Comparison of ENCODE assay signal across 12 cellular contexts in genomic region chr3:108088146-108088545, GRCh38. TPM values are rescaled to one million over a fixed set of nuclear protein-coding genes. Genes with fewer than 3 reads are reported as not detected.
DNase-seq lines count a peak whose midpoint lies in the region; ATAC-seq and TF ChIP-seq lines count a peak whose summit lies in the region.
"Had no signal": no experiment of that assay in that cellular context is flagged by ENCODE, and none has a peak within 500 bp of the region (broad histone marks: within the 10 kb centered on the region; RNA-seq: fewer than 3 reads in every experiment).

No MANE protein-coding gene starts in this region.

- intact Hi-C loops in PC-3 (cut with micrococcal nuclease) = loop anchor here (1.0 to 5.0 kb wide), 4 partner anchors 43 to 161 kb away; no protein-coding TSS in a partner anchor

- POLR2A ChIA-PET in activated CD4-positive, alpha-beta T cell treated with anti-CD3 and anti-CD28 coated beads, Interleukin-2, amount 10 ng/mL, durations not matched to agents 7 days and 5 days (lab: Charles Lee) = interaction anchor here (1.2 kb wide), 1 partner anchor 37 kb away, joined by 9 read pairs; no protein-coding TSS in a partner anchor
- POLR2A ChIA-PET in PC-3 (lab: Charles Lee; ENCODE audit: unreplicated experiment) = interaction anchor here (0.5 kb wide), 1 partner anchor 12 kb away, joined by 4 read pairs; no protein-coding TSS in a partner anchor

- H3K9me3 ChIP-seq in PC-3 (ENCODE audit: low read length) (no peaks in the 10 kb centered on the region), hepatocyte (ENCODE audit: low read depth) (no peaks in the 10 kb centered on the region), suprapubic skin (no peaks in the 10 kb centered on the region)
- H3K9me3 ChIP-seq: ovary, uterus had no signal

- ATAC-seq in PC-3 (no peak), HG02610 (IDR thresholded peaks at IDR 0.05; ENCODE audit: unreplicated experiment) (no peak)

- no peak for TF ChIP-seq POLR2A in suprapubic skin (IDR thresholded peaks at IDR 0.05)

- no peaks in the 10 kb centered on the region for H3K36me3 ChIP-seq in PC-3 (ENCODE audit: low read depth, low read length)
- H3K36me3 ChIP-seq in hepatocyte (replicated peaks; ENCODE audit: insufficient read depth, low read depth) = no peaks in the 10 kb centered on the region
- H3K36me3 ChIP-seq in suprapubic skin = no peaks in the 10 kb centered on the region
- H3K36me3 ChIP-seq: ovary, uterus had no signal

- CTCF ChIA-PET in activated CD4-positive, alpha-beta T cell treated with anti-CD3 and anti-CD28 coated beads, Interleukin-2, amount 10 ng/mL, durations not matched to agents 7 days and 5 days (lab: Charles Lee) = interaction anchor here (1.4 kb wide), 1 partner anchor 14 kb away, joined by 3 read pairs; no protein-coding TSS in a partner anchor
- CTCF ChIA-PET in PC-3 (lab: Charles Lee) = no interaction called here

- H2AFZ ChIP-seq in PC-3 (ENCODE audit: low read length) (peak overlapping the region; percentile 18; the same call in 1 of the 2 replicates), hepatocyte (no peak overlapping the region)

- no TSS peak for BruUV-seq in PC-3 (replicated peaks; lab: Mats Ljungman, UMichigan)

- H3K9ac ChIP-seq in PC-3 (ENCODE audit: low read length) = peak overlapping the region; percentile 79; the same call in 1 of the 2 replicates

- H3F3A ChIP-seq in PC-3 (ENCODE audit: low read length, unreplicated experiment) = no peaks in the 10 kb centered on the region

- no peaks in the 10 kb centered on the region for H3K9me2 ChIP-seq in PC-3 (replicated peaks; ENCODE audit: low read length)
- no peaks in the 10 kb centered on the region for H3K9me2 ChIP-seq in hepatocyte (replicated peaks; ENCODE audit: insufficient read depth)

- H3K27ac ChIP-seq in PC-3 (ENCODE audit: low read length) = no peak overlapping the region
- no peak overlapping the region for H3K27ac ChIP-seq in hepatocyte
- no peak overlapping the region for H3K27ac ChIP-seq in suprapubic skin
- H3K27ac ChIP-seq: ovary had no signal

- peaks cover 18% of the 10 kb centered on the region for H3K4me1 Mint-ChIP-seq in activated CD4-positive, alpha-beta T cell treated with anti-CD3 and anti-CD28 coated beads, Interleukin-2, amount 10 ng/mL, durations not matched to agents 7 days and 5 days

- peaks cover 75% of the 10 kb centered on the region for H3K79me2 ChIP-seq in PC-3 (ENCODE audit: low read length)
- H3K79me2 ChIP-seq in hepatocyte = peaks cover 33% of the 10 kb centered on the region

- peak overlapping the region; percentile 99 for H3K4me3 Mint-ChIP-seq in activated CD4-positive, alpha-beta T cell treated with anti-CD3 and anti-CD28 coated beads, Interleukin-2, amount 10 ng/mL, durations not matched to agents 7 days and 5 days

- H3K4me2 ChIP-seq in PC-3 (ENCODE audit: low read length) = peak overlapping the region; percentile 83
- H3K4me2 ChIP-seq in hepatocyte = peak overlapping the region; percentile 87

- H3K4me1 ChIP-seq in PC-3 (ENCODE audit: insufficient read depth, low read length) = peaks cover 15% of the 10 kb centered on the region; the same call in 1 of the 2 replicates
- H3K4me1 ChIP-seq in hepatocyte (ENCODE audit: insufficient read depth) = no peaks in the 10 kb centered on the region
- peaks cover 30% of the 10 kb centered on the region for H3K4me1 ChIP-seq in suprapubic skin
- H3K4me1 ChIP-seq: uterus had no signal

- H3K36me3 Mint-ChIP-seq in activated CD4-positive, alpha-beta T cell treated with anti-CD3 and anti-CD28 coated beads, Interleukin-2, amount 10 ng/mL, durations not matched to agents 7 days and 5 days (ENCODE audit: low read depth) = peaks cover 21% of the 10 kb centered on the region

- WGBS in hepatocyte (ENCODE audit: low lambda C conversion rate, missing lambda C conversion rate) = 82% methylated on average over 4 of the region's 4 CpGs
- 70% methylated on average over 4 of the region's 4 CpGs for WGBS in suprapubic skin

- TF ChIP-seq EP300 in suprapubic skin (IDR thresholded peaks at IDR 0.05) = no peak

- H4K20me1 ChIP-seq in PC-3 (ENCODE audit: low read length) = no peaks in the 10 kb centered on the region
- no peaks in the 10 kb centered on the region for H4K20me1 ChIP-seq in hepatocyte (ENCODE audit: insufficient read depth, poor library complexity, severe bottlenecking)

- peak overlapping the region; percentile 41 for H3K27ac Mint-ChIP-seq in activated CD4-positive, alpha-beta T cell treated with anti-CD3 and anti-CD28 coated beads, Interleukin-2, amount 10 ng/mL, durations not matched to agents 7 days and 5 days

- TF ChIP-seq CTCF in PC-3 (conservative IDR thresholded peaks at IDR 0.05; ENCODE audit: low read depth, low read length) (no peak), hepatocyte (IDR thresholded peaks at IDR 0.05; ENCODE audit: poor library complexity) (no peak), suprapubic skin (IDR thresholded peaks at IDR 0.05) (no peak)

- no peaks in the 10 kb centered on the region for H3K9me3 Mint-ChIP-seq in activated CD4-positive, alpha-beta T cell treated with anti-CD3 and anti-CD28 coated beads, Interleukin-2, amount 10 ng/mL, durations not matched to agents 7 days and 5 days

- H3K27me3 ChIP-seq in PC-3 (ENCODE audit: low read length) (no peaks in the 10 kb centered on the region), hepatocyte (no peaks in the 10 kb centered on the region), suprapubic skin (no peaks in the 10 kb centered on the region)
- H3K27me3 ChIP-seq: ovary, uterus had no signal

- H3K4me3 ChIP-seq in PC-3 (ENCODE audit: low read length) = peak overlapping the region; percentile 96
- H3K4me3 ChIP-seq in hepatocyte = no peak overlapping the region
- peak overlapping the region; percentile 94 for H3K4me3 ChIP-seq in suprapubic skin

- no peaks in the 10 kb centered on the region for H3K27me3 Mint-ChIP-seq in activated CD4-positive, alpha-beta T cell treated with anti-CD3 and anti-CD28 coated beads, Interleukin-2, amount 10 ng/mL, durations not matched to agents 7 days and 5 days

- DNase-seq in activated CD4-positive, alpha-beta T cell treated with anti-CD3 and anti-CD28 coated beads, Interleukin-2, amount 10 ng/mL, durations not matched to agents 7 days and 5 days = no peak
- no peak for DNase-seq in activated CD4-positive, alpha-beta T cell treated with anti-CD3 and anti-CD28 coated beads for 1 hour
- DNase-seq in PC-3 (peak; percentile 21), hepatocyte (ENCODE audit: low spot score) (no peak), suprapubic skin (ENCODE audit: low spot score in 2 of 2) (no peak), activated gamma-delta T cell (lab: John Stamatoyannopoulos, UW) (no peak), HuH-7 (ENCODE audit: low spot score) (no peak)
- DNase-seq: NCI-H1436 treated with DMSO at 0.1 percent for 48 hours, ovary, SHP77 treated with DMSO at 0.1 percent for 48 hours, uterus had no signal

RNA-seq across cellular contexts. Expression of gene CD47, which starts 2.7 kb away (rescaled TPM):
- 100 to 1,000 TPM; 145 to 161 TPM for total RNA-seq in activated CD4-positive, alpha-beta T cell treated with anti-CD3 and anti-CD28 coated beads, Interleukin-2, amount 10 ng/mL, durations not matched to agents 7 days and 5 days
- total RNA-seq in PC-3 (2014; rRNA removed) = 48.4 and 63.6 TPM in 2 replicates
- total RNA-seq in hepatocyte = 68.6 and 101 TPM in 2 replicates
- 81.7 and 94.0 TPM in 2 replicates for polyA plus RNA-seq in hepatocyte
- total RNA-seq in suprapubic skin = 10 to 100 TPM; 37.8 to 94.4 (median 41.8) TPM
